In the genomic region with DNA sequence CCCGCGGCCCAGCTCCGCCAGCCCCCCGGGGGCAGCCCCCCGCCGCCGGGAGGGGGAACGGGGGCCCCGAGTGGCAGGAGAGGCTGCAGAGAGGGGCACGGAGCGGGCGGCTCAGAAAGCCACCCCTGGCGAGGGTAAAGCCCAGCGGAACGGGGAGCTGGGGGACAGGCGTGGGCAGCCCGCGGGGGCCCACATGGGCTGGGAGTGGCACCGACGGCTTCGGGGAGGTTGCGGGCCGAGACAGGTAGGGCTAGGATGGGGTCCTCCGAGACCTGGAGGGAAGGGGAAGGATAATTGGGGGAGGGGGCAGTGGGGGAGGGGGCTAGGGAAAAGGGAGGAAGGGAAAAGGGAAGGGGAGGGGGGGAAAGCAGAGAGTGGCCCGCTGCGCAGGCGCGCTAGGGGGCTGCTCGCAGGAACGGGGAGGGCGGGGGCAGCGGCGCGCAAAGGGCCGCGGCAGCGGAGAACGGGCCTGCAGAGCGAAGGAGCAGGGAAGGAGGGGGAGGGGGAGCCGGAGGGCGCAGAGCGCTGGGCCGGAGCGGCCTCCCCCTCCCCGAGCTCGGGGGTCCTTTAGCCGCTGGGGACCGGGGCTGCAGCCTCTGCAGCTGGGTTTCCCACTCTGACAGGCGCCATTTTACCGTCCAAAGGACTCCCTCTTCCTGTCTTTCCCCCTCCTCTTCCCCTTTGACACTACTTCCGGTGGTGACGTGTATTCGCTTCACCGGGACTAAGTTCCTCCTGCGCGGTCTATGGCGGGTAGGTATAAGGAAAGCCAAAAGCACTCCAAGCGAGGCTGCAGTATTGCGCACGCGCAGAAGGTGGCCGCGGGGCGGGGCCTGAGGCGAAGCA, we compare ENCODE assay signal across 1 cellular context.
TF ChIP-seq lines count a peak whose summit lies in the region.

A gene (minus strand): TSS at position 405 of the 846 bp plus-strand sequence. CDS start 438 bp downstream, outside the sequence.

TF ChIP-seq in HepG2, 621 proteins besides CTCF, POLR2A, EP300 and RAD21 (continued from another document and continues in another):
- TF ChIP-seq, protein P1, sequence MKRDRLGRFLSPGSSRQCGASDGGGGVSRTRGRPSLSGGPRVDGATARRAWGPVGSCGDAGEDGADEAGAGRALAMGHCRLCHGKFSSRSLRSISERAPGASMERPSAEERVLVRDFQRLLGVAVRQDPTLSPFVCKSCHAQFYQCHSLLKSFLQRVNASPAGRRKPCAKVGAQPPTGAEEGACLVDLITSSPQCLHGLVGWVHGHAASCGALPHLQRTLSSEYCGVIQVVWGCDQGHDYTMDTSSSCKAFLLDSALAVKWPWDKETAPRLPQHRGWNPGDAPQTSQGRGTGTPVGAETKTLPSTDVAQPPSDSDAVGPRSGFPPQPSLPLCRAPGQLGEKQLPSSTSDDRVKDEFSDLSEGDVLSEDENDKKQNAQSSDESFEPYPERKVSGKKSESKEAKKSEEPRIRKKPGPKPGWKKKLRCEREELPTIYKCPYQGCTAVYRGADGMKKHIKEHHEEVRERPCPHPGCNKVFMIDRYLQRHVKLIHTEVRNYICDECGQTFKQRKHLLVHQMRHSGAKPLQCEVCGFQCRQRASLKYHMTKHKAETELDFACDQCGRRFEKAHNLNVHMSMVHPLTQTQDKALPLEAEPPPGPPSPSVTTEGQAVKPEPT (CRISPR knock-in tag; IDR thresholded peaks at IDR 0.05; ENCODE audit: low read depth), result no peak
- TF ChIP-seq CC2D1A (CRISPR knock-in tag; IDR thresholded peaks at IDR 0.05), result no peak
- no peak for TF ChIP-seq GLI4 (CRISPR knock-in tag; IDR thresholded peaks at IDR 0.05; ENCODE audit: borderline replicate concordance)
- no peak for TF ChIP-seq STAT5B (CRISPR knock-in tag; IDR thresholded peaks at IDR 0.05)
- TF ChIP-seq ZNF256 (CRISPR knock-in tag; conservative IDR thresholded peaks at IDR 0.05), result no peak
- no peak for TF ChIP-seq ZFP36L2 (CRISPR knock-in tag; IDR thresholded peaks at IDR 0.05)
- TF ChIP-seq STAG1 (CRISPR knock-in tag; IDR thresholded peaks at IDR 0.05), result no peak
- no peak for TF ChIP-seq ZNF670 (CRISPR knock-in tag; IDR thresholded peaks at IDR 0.05; ENCODE audit: borderline replicate concordance)
- TF ChIP-seq, protein P2, sequence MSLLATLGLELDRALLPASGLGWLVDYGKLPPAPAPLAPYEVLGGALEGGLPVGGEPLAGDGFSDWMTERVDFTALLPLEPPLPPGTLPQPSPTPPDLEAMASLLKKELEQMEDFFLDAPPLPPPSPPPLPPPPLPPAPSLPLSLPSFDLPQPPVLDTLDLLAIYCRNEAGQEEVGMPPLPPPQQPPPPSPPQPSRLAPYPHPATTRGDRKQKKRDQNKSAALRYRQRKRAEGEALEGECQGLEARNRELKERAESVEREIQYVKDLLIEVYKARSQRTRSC (CRISPR knock-in tag; IDR thresholded peaks at IDR 0.05; ENCODE audit: low read depth), result no peak
- no peak for TF ChIP-seq HMG20B (CRISPR knock-in tag; conservative IDR thresholded peaks at IDR 0.05)
- no peak for TF ChIP-seq RNF2 (conservative IDR thresholded peaks at IDR 0.05; ENCODE audit: low read depth)
- TF ChIP-seq HMG20A (CRISPR knock-in tag; IDR thresholded peaks at IDR 0.05; ENCODE audit: borderline replicate concordance), result no peak
- TF ChIP-seq THYN1 (CRISPR knock-in tag; IDR thresholded peaks at IDR 0.05; ENCODE audit: borderline replicate concordance, low read depth), result no peak
- TF ChIP-seq RARG (CRISPR knock-in tag; IDR thresholded peaks at IDR 0.05; ENCODE audit: low read depth), result no peak
- TF ChIP-seq, protein P3, sequence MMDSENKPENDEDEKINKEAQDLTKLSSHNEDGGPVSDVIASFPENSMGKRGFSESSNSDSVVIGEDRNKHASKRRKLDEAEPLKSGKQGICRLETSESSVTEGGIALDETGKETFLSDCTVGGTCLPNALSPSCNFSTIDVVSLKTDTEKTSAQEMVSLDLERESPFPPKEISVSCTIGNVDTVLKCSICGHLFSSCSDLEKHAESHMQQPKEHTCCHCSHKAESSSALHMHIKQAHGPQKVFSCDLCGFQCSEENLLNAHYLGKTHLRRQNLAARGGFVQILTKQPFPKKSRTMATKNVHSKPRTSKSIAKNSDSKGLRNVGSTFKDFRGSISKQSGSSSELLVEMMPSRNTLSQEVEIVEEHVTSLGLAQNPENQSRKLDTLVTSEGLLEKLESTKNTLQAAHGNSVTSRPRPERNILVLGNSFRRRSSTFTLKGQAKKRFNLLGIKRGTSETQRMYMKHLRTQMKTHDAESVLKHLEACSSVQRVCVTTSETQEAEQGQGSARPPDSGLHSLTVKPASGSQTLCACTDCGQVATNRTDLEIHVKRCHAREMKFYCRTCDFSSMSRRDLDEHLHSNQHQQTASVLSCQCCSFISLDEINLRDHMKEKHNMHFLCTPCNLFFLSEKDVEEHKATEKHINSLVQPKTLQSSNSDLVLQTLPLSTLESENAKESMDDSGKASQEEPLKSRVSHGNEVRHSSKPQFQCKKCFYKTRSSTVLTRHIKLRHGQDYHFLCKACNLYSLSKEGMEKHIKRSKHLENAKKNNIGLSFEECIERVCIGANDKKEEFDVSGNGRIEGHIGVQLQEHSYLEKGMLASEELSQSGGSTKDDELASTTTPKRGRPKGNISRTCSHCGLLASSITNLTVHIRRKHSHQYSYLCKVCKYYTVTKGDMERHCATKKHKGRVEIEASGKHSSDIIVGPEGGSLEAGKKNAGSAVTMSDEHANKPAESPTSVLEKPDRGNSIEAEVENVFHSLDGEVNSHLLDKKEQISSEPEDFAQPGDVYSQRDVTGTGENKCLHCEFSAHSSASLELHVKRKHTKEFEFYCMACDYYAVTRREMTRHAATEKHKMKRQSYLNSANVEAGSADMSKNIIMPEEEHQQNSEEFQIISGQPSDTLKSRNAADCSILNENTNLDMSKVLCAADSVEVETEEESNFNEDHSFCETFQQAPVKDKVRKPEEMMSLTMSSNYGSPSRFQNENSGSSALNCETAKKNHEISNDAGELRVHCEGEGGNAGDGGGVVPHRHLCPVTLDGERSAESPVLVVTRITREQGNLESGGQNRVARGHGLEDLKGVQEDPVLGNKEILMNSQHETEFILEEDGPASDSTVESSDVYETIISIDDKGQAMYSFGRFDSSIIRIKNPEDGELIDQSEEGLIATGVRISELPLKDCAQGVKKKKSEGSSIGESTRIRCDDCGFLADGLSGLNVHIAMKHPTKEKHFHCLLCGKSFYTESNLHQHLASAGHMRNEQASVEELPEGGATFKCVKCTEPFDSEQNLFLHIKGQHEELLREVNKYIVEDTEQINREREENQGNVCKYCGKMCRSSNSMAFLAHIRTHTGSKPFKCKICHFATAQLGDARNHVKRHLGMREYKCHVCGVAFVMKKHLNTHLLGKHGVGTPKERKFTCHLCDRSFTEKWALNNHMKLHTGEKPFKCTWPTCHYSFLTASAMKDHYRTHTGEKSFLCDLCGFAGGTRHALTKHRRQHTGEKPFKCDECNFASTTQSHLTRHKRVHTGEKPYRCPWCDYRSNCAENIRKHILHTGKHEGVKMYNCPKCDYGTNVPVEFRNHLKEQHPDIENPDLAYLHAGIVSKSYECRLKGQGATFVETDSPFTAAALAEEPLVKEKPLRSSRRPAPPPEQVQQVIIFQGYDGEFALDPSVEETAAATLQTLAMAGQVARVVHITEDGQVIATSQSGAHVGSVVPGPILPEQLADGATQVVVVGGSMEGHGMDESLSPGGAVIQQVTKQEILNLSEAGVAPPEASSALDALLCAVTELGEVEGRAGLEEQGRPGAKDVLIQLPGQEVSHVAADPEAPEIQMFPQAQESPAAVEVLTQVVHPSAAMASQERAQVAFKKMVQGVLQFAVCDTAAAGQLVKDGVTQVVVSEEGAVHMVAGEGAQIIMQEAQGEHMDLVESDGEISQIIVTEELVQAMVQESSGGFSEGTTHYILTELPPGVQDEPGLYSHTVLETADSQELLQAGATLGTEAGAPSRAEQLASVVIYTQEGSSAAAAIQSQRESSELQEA (CRISPR knock-in tag; IDR thresholded peaks at IDR 0.05; ENCODE audit: not compliant biosample characterization), result no peak
- TF ChIP-seq, protein P4, sequence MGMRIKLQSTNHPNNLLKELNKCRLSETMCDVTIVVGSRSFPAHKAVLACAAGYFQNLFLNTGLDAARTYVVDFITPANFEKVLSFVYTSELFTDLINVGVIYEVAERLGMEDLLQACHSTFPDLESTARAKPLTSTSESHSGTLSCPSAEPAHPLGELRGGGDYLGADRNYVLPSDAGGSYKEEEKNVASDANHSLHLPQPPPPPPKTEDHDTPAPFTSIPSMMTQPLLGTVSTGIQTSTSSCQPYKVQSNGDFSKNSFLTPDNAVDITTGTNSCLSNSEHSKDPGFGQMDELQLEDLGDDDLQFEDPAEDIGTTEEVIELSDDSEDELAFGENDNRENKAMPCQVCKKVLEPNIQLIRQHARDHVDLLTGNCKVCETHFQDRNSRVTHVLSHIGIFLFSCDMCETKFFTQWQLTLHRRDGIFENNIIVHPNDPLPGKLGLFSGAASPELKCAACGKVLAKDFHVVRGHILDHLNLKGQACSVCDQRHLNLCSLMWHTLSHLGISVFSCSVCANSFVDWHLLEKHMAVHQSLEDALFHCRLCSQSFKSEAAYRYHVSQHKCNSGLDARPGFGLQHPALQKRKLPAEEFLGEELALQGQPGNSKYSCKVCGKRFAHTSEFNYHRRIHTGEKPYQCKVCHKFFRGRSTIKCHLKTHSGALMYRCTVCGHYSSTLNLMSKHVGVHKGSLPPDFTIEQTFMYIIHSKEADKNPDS (CRISPR knock-in tag; IDR thresholded peaks at IDR 0.05), result no peak
- TF ChIP-seq ZNF282 (IDR thresholded peaks at IDR 0.05; ENCODE audit: partially characterized antibody), result no peak
- TF ChIP-seq, protein P5, sequence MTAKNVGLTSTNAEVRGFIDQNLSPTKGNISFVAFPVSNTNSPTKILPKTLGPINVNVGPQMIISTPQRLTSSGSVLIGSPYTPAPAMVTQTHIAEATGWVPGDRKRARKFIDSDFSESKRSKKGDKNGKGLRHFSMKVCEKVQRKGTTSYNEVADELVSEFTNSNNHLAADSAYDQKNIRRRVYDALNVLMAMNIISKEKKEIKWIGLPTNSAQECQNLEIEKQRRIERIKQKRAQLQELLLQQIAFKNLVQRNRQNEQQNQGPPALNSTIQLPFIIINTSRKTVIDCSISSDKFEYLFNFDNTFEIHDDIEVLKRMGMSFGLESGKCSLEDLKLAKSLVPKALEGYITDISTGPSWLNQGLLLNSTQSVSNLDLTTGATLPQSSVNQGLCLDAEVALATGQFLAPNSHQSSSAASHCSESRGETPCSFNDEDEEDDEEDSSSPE (CRISPR knock-in tag; IDR thresholded peaks at IDR 0.05), result peak; percentile 68
- no peak for TF ChIP-seq ZEB1 (IDR thresholded peaks at IDR 0.05; ENCODE audit: insufficient replicate concordance, low read depth)
- no peak for TF ChIP-seq SYNCRIP (IDR thresholded peaks at IDR 0.05; ENCODE audit: insufficient read depth, low read depth, low read length)
- peak; percentile 76 for TF ChIP-seq RBFOX2 (IDR thresholded peaks at IDR 0.05; ENCODE audit: low read depth, low read length)
- no peak for TF ChIP-seq MYNN (CRISPR knock-in tag; IDR thresholded peaks at IDR 0.05; ENCODE audit: low read depth)
- 0 out of 2 replicates have a peak, but pooled peaks have one; percentile 3 for TF ChIP-seq ZNF510 (CRISPR knock-in tag; IDR thresholded peaks at IDR 0.05; ENCODE audit: low read depth)
- TF ChIP-seq GZF1 (CRISPR knock-in tag; IDR thresholded peaks at IDR 0.05), result no peak; the same call in 1 of the 2 replicates
- TF ChIP-seq BRCA1 (CRISPR knock-in tag; IDR thresholded peaks at IDR 0.05), result no peak
- TF ChIP-seq KDM5A (IDR thresholded peaks at IDR 0.05; ENCODE audit: borderline replicate concordance, low read length), result peak; percentile 82
- no peak for TF ChIP-seq ZNF709 (CRISPR knock-in tag; IDR thresholded peaks at IDR 0.05)
- no peak for TF ChIP-seq SALL2 (CRISPR knock-in tag; IDR thresholded peaks at IDR 0.05)
- no peak for TF ChIP-seq ZBTB8A (CRISPR knock-in tag; IDR thresholded peaks at IDR 0.05; ENCODE audit: borderline replicate concordance, low read depth)
- 0 out of 2 replicates have a peak, but pooled peaks have one; percentile 33 for TF ChIP-seq NKX3-1 (CRISPR knock-in tag; IDR thresholded peaks at IDR 0.05)
- TF ChIP-seq, protein P6, sequence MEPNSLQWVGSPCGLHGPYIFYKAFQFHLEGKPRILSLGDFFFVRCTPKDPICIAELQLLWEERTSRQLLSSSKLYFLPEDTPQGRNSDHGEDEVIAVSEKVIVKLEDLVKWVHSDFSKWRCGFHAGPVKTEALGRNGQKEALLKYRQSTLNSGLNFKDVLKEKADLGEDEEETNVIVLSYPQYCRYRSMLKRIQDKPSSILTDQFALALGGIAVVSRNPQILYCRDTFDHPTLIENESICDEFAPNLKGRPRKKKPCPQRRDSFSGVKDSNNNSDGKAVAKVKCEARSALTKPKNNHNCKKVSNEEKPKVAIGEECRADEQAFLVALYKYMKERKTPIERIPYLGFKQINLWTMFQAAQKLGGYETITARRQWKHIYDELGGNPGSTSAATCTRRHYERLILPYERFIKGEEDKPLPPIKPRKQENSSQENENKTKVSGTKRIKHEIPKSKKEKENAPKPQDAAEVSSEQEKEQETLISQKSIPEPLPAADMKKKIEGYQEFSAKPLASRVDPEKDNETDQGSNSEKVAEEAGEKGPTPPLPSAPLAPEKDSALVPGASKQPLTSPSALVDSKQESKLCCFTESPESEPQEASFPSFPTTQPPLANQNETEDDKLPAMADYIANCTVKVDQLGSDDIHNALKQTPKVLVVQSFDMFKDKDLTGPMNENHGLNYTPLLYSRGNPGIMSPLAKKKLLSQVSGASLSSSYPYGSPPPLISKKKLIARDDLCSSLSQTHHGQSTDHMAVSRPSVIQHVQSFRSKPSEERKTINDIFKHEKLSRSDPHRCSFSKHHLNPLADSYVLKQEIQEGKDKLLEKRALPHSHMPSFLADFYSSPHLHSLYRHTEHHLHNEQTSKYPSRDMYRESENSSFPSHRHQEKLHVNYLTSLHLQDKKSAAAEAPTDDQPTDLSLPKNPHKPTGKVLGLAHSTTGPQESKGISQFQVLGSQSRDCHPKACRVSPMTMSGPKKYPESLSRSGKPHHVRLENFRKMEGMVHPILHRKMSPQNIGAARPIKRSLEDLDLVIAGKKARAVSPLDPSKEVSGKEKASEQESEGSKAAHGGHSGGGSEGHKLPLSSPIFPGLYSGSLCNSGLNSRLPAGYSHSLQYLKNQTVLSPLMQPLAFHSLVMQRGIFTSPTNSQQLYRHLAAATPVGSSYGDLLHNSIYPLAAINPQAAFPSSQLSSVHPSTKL (CRISPR knock-in tag; IDR thresholded peaks at IDR 0.05), result no peak
- TF ChIP-seq, protein P7, sequence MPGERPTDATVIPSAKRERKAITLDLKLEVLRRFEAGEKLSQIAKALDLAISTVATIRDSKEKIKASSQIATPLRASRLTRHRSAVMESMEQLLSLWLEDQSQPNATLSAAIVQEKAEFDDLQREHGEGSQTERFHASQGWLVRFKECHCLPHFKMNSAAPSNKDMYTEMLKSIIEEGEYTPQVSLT (CRISPR knock-in tag; IDR thresholded peaks at IDR 0.05; ENCODE audit: borderline replicate concordance, low read depth), result no peak
